In genomic region chr7:33813331-33813730, GRCh38 we compare ENCODE assay signal across 19 cellular contexts.
"Had no signal": no experiment of that assay in that cellular context is flagged by ENCODE, and none has a peak within 500 bp of the region (broad histone marks: within the 10 kb centered on the region; RNA-seq: fewer than 3 reads in every experiment).

No MANE protein-coding gene starts in this region.

- H3K27me3 ChIP-seq: dorsolateral prefrontal cortex, right lobe of liver, SJSA1, testis had no signal

- H3K27ac ChIP-seq: SJSA1 had no signal

- H3K4me3 ChIP-seq: right lobe of liver, SJSA1, smooth muscle cell, testis had no signal

- H3K36me3 ChIP-seq: left ventricle myocardium inferior, right lobe of liver, SJSA1 had no signal

- DNase-seq: activated naive CD4-positive, alpha-beta T cell treated with Interleukin-2 at 50 U/mL for 16 hours; activated naive CD8-positive, alpha-beta T cell treated with anti-CD3 and anti-CD28 coated beads for 36 hours; activated T-cell treated with anti-CD3 and anti-CD28 coated beads, Interleukin-2, amount 50 U/mL, for 24 hours; amniotic stem cell; caudate nucleus; dorsolateral prefrontal cortex; effector memory CD8-positive, alpha-beta T cell; foreskin fibroblast; left ventricle myocardium inferior; mammary epithelial cell; midbrain; nephron progenitor cell; right lobe of liver; stimulated activated CD4-positive, alpha-beta T cell treated with anti-CD3 and anti-CD28 coated beads, Interleukin-15, amount 100 ng/mL, for 24 hours; stimulated activated naive B cell treated with anti-CD40 and anti-IgM and Interleukin-4, amounts not matched to agents 10 μg/mL and 1 μg/mL and 100 μg/mL, for 72 hours; T-helper 1 cell; testis had no signal

- H3K9me3 ChIP-seq: left ventricle myocardium inferior, right lobe of liver, SJSA1, testis had no signal

- H3K4me1 ChIP-seq: right lobe of liver had no signal
